In genomic region chr5:61624553-61624952, GRCh38 we compare ENCODE assay signal across 20 cellular contexts.
DNase-seq lines count a peak whose midpoint lies in the region; ATAC-seq, FAIRE-seq and TF ChIP-seq lines count a peak whose summit lies in the region.
"Had no signal": no experiment of that assay in that cellular context is flagged by ENCODE, and none has a peak within 500 bp of the region (broad histone marks: within the 10 kb centered on the region; RNA-seq: fewer than 3 reads in every experiment).

No MANE protein-coding gene starts in this region.

- H3K23me2 ChIP-seq in H1 (ENCODE audit: low read depth, low read length), result peaks cover 7% of the 10 kb centered on the region; the same call in 1 of the 2 replicates

- TF ChIP-seq CTCF in H1 (IDR thresholded peaks at IDR 0.05; ENCODE audit: control extremely low read depth in 1 of 3, insufficient read depth in 1 of 3, low read depth in 1 of 3, low read length in 3 of 3) (no peak), smooth muscle cell (IDR thresholded peaks at IDR 0.05; ENCODE audit: borderline replicate concordance, insufficient read depth, poor library complexity, severe bottlenecking) (no peak)

- H3K79me2 ChIP-seq in H1 (ENCODE audit: control insufficient read depth in 1 of 2, insufficient read depth in 2 of 2, low read length in 2 of 2) (no peaks in the 10 kb centered on the region), smooth muscle cell (ENCODE audit: low read depth) (no peaks in the 10 kb centered on the region)

- DNase-seq in T-helper 17 cell (no peak), H1 (ENCODE audit: low read depth in 1 of 2, low spot score in 2 of 2) (no peak), smooth muscle cell (lab: John Stamatoyannopoulos, UW; ENCODE audit: unreplicated experiment) (no peak), GM12892 (ENCODE audit: insufficient read length) (no peak), OCI-M1 (lab: John Stamatoyannopoulos, UW) (no peak), SJCRH30 (no peak)
- DNase-seq: activated CD4-positive, alpha-beta memory T cell treated with anti-CD3 and anti-CD28 coated beads for 36 hours; activated T-cell treated with anti-CD3 and anti-CD28 coated beads, Interleukin-2, amount 50 U/mL, for 24 hours; brain microvascular endothelial cell; esophagus squamous epithelium; MG63; NCI-H2029; right lobe of liver; stimulated activated naive CD4-positive, alpha-beta T cell treated with Interleukin-2 at 50 U/mL for 16 hours had no signal

- H3K36me3 ChIP-seq in H1 (ENCODE audit: control insufficient read depth in 2 of 4, insufficient read depth in 4 of 4, low read length in 3 of 4), result no peaks in the 10 kb centered on the region
- no peaks in the 10 kb centered on the region for H3K36me3 ChIP-seq in muscle layer of colon (ENCODE audit: insufficient read depth, low read length)
- no peaks in the 10 kb centered on the region for H3K36me3 ChIP-seq in smooth muscle cell (ENCODE audit: low read depth)
- no peaks in the 10 kb centered on the region for H3K36me3 ChIP-seq in SJCRH30
- H3K36me3 ChIP-seq: brain microvascular endothelial cell, esophagus squamous epithelium, MG63, right lobe of liver had no signal

- H4K91ac ChIP-seq in H1 (replicated peaks; ENCODE audit: insufficient read length, low read length), result no peak overlapping the region

- H3K27me3 ChIP-seq in H1 (replicated peaks in 1 of 4; ENCODE audit: control insufficient read depth in 3 of 4, extremely low read depth in 1 of 4, insufficient read depth in 3 of 4, low read length in 3 of 4), result no peaks in the 10 kb centered on the region; a peak in 1 of 7 replicates
- H3K27me3 ChIP-seq in muscle layer of colon (ENCODE audit: control insufficient read depth in 1 of 2, insufficient read depth in 2 of 2, low read length in 2 of 2), result no peaks in the 10 kb centered on the region
- no peaks in the 10 kb centered on the region for H3K27me3 ChIP-seq in smooth muscle cell (ENCODE audit: low read depth)
- no peaks in the 10 kb centered on the region for H3K27me3 ChIP-seq in SJCRH30
- H3K27me3 ChIP-seq: brain microvascular endothelial cell, MG63, right lobe of liver had no signal

- H2AK5ac ChIP-seq in H1 (ENCODE audit: low read depth, low read length), result no peak overlapping the region

- H4K20me1 ChIP-seq in H1 (replicated peaks in 1 of 2; ENCODE audit: control insufficient read depth in 1 of 2, insufficient read depth in 2 of 2, low read length in 2 of 2) (no peaks in the 10 kb centered on the region), smooth muscle cell (ENCODE audit: low read depth) (no peaks in the 10 kb centered on the region)

- peaks cover 60% of the 10 kb centered on the region for H3K27me3 Mint-ChIP-seq in T-helper 17 cell

- no peaks in the 10 kb centered on the region for H3K4me1 Mint-ChIP-seq in T-helper 17 cell

- FAIRE-seq in H1 (lab: Jason Lieb, UNC) (no peak), GM12892 (lab: Jason Lieb, UNC) (no peak)
- FAIRE-seq: GM19239 had no signal

- peak overlapping the region in 1 of 4 experiments; percentile 69; a peak in 1 of 8 replicates for H3K4me3 ChIP-seq in H1 (ENCODE audit: extremely low read depth in 1 of 4, insufficient read depth in 2 of 4, low read depth in 3 of 4, low read length in 4 of 4)
- H3K4me3 ChIP-seq in muscle layer of colon (ENCODE audit: low read depth in 1 of 2, low read length in 2 of 2), result no peak overlapping the region
- H3K4me3 ChIP-seq in smooth muscle cell, result no peak overlapping the region
- no peak overlapping the region for H3K4me3 ChIP-seq in SJCRH30
- H3K4me3 ChIP-seq: MG63 had no signal

- no peak overlapping the region for H3K27ac Mint-ChIP-seq in T-helper 17 cell
- H3K27ac Mint-ChIP-seq: activated CD4-positive, alpha-beta memory T cell treated with anti-CD3 and anti-CD28 coated beads for 36 hours; activated naive CD4-positive, alpha-beta T cell treated with anti-CD3 and anti-CD28 coated beads, Interleukin-2, amount 50 U/mL, for 24 hours; activated T-cell treated with anti-CD3 and anti-CD28 coated beads, Interleukin-2, amount 50 U/mL, for 24 hours; IgD-negative memory B cell had no signal

- H3K14ac ChIP-seq in H1 (ENCODE audit: insufficient read length), result no peak overlapping the region

- no peak overlapping the region for H2BK20ac ChIP-seq in H1 (ENCODE audit: low read length)

- H3K9me3 ChIP-seq in T-helper 17 cell (ENCODE audit: control insufficient read depth, low read length, poor library complexity, severe bottlenecking), result no peaks in the 10 kb centered on the region
- no peaks in the 10 kb centered on the region for H3K9me3 ChIP-seq in H1 (ENCODE audit: insufficient read depth in 2 of 2, low read depth in 1 of 2, low read length in 1 of 2)
- no peaks in the 10 kb centered on the region for H3K9me3 ChIP-seq in muscle layer of colon (ENCODE audit: low read length)
- H3K9me3 ChIP-seq in smooth muscle cell (replicated peaks; ENCODE audit: low read depth), result no peaks in the 10 kb centered on the region
- no peaks in the 10 kb centered on the region for H3K9me3 ChIP-seq in SJCRH30 (replicated peaks)
- H3K9me3 ChIP-seq: esophagus squamous epithelium, MG63, right lobe of liver had no signal

- WGBS in H1 (ENCODE audit: extremely low coverage in 1 of 2, insufficient coverage in 1 of 2, insufficient read length in 1 of 2, insufficient replicate concordance in 2 of 2, low coverage in 1 of 2, low lambda C conversion rate in 2 of 2, missing lambda C conversion rate in 1 of 2), 2 experiments, result 89% methylated on average over 1 of the region's 1 CpG; no CpG with 5 or more reads in 1 of the 2 experiments
- WGBS in smooth muscle cell (ENCODE audit: low lambda C conversion rate), result 93% methylated on average over 1 of the region's 1 CpG

- peaks cover 7% of the 10 kb centered on the region for H3F3A ChIP-seq in smooth muscle cell (ENCODE audit: low read depth)

- no peak for TF ChIP-seq RAD21 in H1 (IDR thresholded peaks at IDR 0.05 in 1 of 2, conservative IDR thresholded peaks at IDR 0.05 in 1 of 2; ENCODE audit: low read depth in 2 of 2, low read length in 2 of 2)

- no peak overlapping the region for H2BK120ac ChIP-seq in H1 (replicated peaks; ENCODE audit: low read depth, low read length)

- H4K8ac ChIP-seq in H1 (ENCODE audit: extremely low read depth, insufficient read depth, low read length), result no peak overlapping the region

- peak overlapping the region; percentile 67 for H3K4me3 Mint-ChIP-seq in T-helper 17 cell

- H3K23ac ChIP-seq in H1 (ENCODE audit: insufficient read length), result no peak overlapping the region

- no peaks in the 10 kb centered on the region for H3K79me1 ChIP-seq in H1 (ENCODE audit: low read depth, low read length)

- no peak overlapping the region for H2BK5ac ChIP-seq in H1 (ENCODE audit: low read depth, low read length)

- H3K27ac ChIP-seq in H1 (ENCODE audit: low read depth, low read length) (no peak overlapping the region), muscle layer of colon (ENCODE audit: low read depth, low read length) (peak overlapping the region; percentile 92), smooth muscle cell (ENCODE audit: low read depth) (no peak overlapping the region), SJCRH30 (no peak overlapping the region)
- H3K27ac ChIP-seq: brain microvascular endothelial cell, HL-60, VCaP had no signal

- ATAC-seq in T-helper 17 cell, result no peak

- H2BK15ac ChIP-seq in H1 (ENCODE audit: low read length), result no peak overlapping the region

- H3K4me1 ChIP-seq in H1 (replicated peaks in 1 of 4; ENCODE audit: control insufficient read depth in 3 of 4, insufficient read depth in 4 of 4, low read length in 3 of 4) (peaks cover 4 to 7% (median 6%) of the 10 kb centered on the region in 4 experiments; a peak in 6 of 7 replicates), muscle layer of colon (ENCODE audit: insufficient read depth, low read length) (peaks cover 31% of the 10 kb centered on the region), smooth muscle cell (ENCODE audit: low read depth) (peaks cover 7% of the 10 kb centered on the region), SJCRH30 (no peaks in the 10 kb centered on the region)

- H3K4me2 ChIP-seq in H1 (ENCODE audit: insufficient read depth in 1 of 2, low read depth in 2 of 2, low read length in 2 of 2) (peak overlapping the region; percentile 64 to 94; a peak in 3 of 4 replicates), smooth muscle cell (peak overlapping the region; percentile 86)

- H3K18ac ChIP-seq in H1 (ENCODE audit: extremely low read depth, low read length), result no peak overlapping the region; the same call in 1 of the 2 replicates

- TF ChIP-seq POLR2A in H1 (IDR thresholded peaks at IDR 0.05; ENCODE audit: control extremely low read depth in 1 of 2, low read depth in 2 of 2, low read length in 2 of 2), result no peak
- TF ChIP-seq POLR2A in GM12892 (IDR thresholded peaks at IDR 0.05; ENCODE audit: low read depth, low read length), result no peak

- H3K9ac ChIP-seq in H1 (replicated peaks in 1 of 4; ENCODE audit: extremely low read depth in 1 of 4, low read depth in 3 of 4, low read length in 3 of 4) (no peak overlapping the region), muscle layer of colon (ENCODE audit: low read length) (no peak overlapping the region), smooth muscle cell (ENCODE audit: low read depth) (no peak overlapping the region)

- H4K5ac ChIP-seq in H1 (ENCODE audit: insufficient read length, low read depth, low read length), result no peak overlapping the region

- no peaks in the 10 kb centered on the region for H3K36me3 Mint-ChIP-seq in T-helper 17 cell (ENCODE audit: low read depth)
- H3K36me3 Mint-ChIP-seq: activated CD4-positive, alpha-beta memory T cell treated with anti-CD3 and anti-CD28 coated beads for 36 hours; activated naive CD4-positive, alpha-beta T cell treated with anti-CD3 and anti-CD28 coated beads, Interleukin-2, amount 50 U/mL, for 24 hours; IgD-negative memory B cell had no signal

- no peak overlapping the region for H2BK12ac ChIP-seq in H1 (ENCODE audit: low read depth, low read length)

- TF ChIP-seq EP300 in H1 (IDR thresholded peaks at IDR 0.05; ENCODE audit: borderline replicate concordance in 1 of 2, low read depth in 2 of 2, low read length in 2 of 2), result no peak

- no peak overlapping the region for H3K4ac ChIP-seq in H1 (replicated peaks; ENCODE audit: insufficient read length, low read depth, low read length)

- CTCF ChIA-PET in H1 (lab: Charles Lee; ENCODE audit: partially characterized antibody), result interaction anchor here (0.9 to 3.2 kb wide), 23 partner anchors 11 to 562 kb away, joined by 3 to 45 read pairs (median 4); partner anchors contain the start of gene ZSWIM6

- POLR2A ChIA-PET in H1 (lab: Charles Lee; ENCODE audit: partially characterized antibody), result interaction anchor here (0.9 to 1.7 kb wide), 3 partner anchors 18 to 293 kb away, joined by 3 read pairs; no protein-coding TSS in a partner anchor

- H2AFZ ChIP-seq in H1 (ENCODE audit: low read length) (no peak overlapping the region; the same call in 1 of the 2 replicates), smooth muscle cell (ENCODE audit: low read depth) (peak overlapping the region; percentile 99)

- H3K56ac ChIP-seq in H1 (replicated peaks; ENCODE audit: insufficient read length, low read depth, low read length), result no peak overlapping the region

TF ChIP-seq in H1, 55 proteins besides CTCF, POLR2A, EP300 and RAD21 (continues in another document):
- TF ChIP-seq SP4 (IDR thresholded peaks at IDR 0.05; ENCODE audit: low read length) (no peak), SRF (IDR thresholded peaks at IDR 0.05; ENCODE audit: low read depth, low read length) (no peak), RBBP5 (IDR thresholded peaks at IDR 0.05; ENCODE audit: borderline replicate concordance, low read depth, low read length) (no peak), CEBPB (IDR thresholded peaks at IDR 0.05; ENCODE audit: low read depth, low read length) (no peak), TAF1 (IDR thresholded peaks at IDR 0.05; ENCODE audit: low read depth, low read length) (no peak)
